Comparison of ENCODE assay signal across 8 cellular contexts in genomic region chr16:15857779-15858560, GRCh38. TPM values are rescaled to one million over a fixed set of nuclear protein-coding genes. Genes with fewer than 3 reads are reported as not detected.
DNase-seq lines count a peak whose midpoint lies in the region; ATAC-seq and TF ChIP-seq lines count a peak whose summit lies in the region.

No MANE protein-coding gene starts in this region.

- H3K4me3 ChIP-seq in WI38 (ENCODE audit: low read depth, low read length): peak overlapping the region; percentile 52

- peaks cover 4% of the 10 kb centered on the region for H3K36me3 Mint-ChIP-seq in glutamatergic neuron (ENCODE audit: unreplicated experiment)

- H3K4me1 ChIP-seq in ES-I3 (ENCODE audit: insufficient read depth, low read length): no peaks in the 10 kb centered on the region

- ATAC-seq in HG03159 (IDR thresholded peaks at IDR 0.05; ENCODE audit: unreplicated experiment): no peak

- no peak overlapping the region for H3K27ac Mint-ChIP-seq in glutamatergic neuron (ENCODE audit: unreplicated experiment)

- peak overlapping the region; percentile 90 for H3K4me3 Mint-ChIP-seq in glutamatergic neuron (ENCODE audit: unreplicated experiment)

- H3K9me3 ChIP-seq in ES-I3 (ENCODE audit: control insufficient read depth, insufficient read depth, low read length): no peaks in the 10 kb centered on the region

- TF ChIP-seq CTCF in WI38 (IDR thresholded peaks at IDR 0.05; ENCODE audit: low read depth, low read length): no peak
- TF ChIP-seq CTCF in glutamatergic neuron (IDR thresholded peaks at IDR 0.05; ENCODE audit: partially characterized antibody, unreplicated experiment): no peak

- H3K4me1 Mint-ChIP-seq in glutamatergic neuron (ENCODE audit: low read depth, unreplicated experiment): peaks cover 3% of the 10 kb centered on the region

- DNase-seq in glutamatergic neuron: peak; percentile 22
- DNase-seq in posterior cingulate gyrus: peak in 6 of 10 donors; percentile 6 to 85 (median 18)
- DNase-seq in central memory CD4-positive, alpha-beta T cell: no peak
- no peak for DNase-seq in NCI-H128 (lab: John Stamatoyannopoulos, UW; ENCODE audit: unreplicated experiment)
- DNase-seq in activated gamma-delta T cell (lab: John Stamatoyannopoulos, UW): no peak

- H3K9me3 Mint-ChIP-seq in glutamatergic neuron (ENCODE audit: unreplicated experiment): peaks cover 4% of the 10 kb centered on the region

- H3K36me3 ChIP-seq in ES-I3 (ENCODE audit: insufficient read depth, low read length): no peaks in the 10 kb centered on the region

- H3K9ac ChIP-seq in ES-I3 (ENCODE audit: low read depth, low read length): peak overlapping the region; percentile 52

- H3K27me3 Mint-ChIP-seq in glutamatergic neuron (ENCODE audit: unreplicated experiment): peaks cover 15% of the 10 kb centered on the region

- intact Hi-C loops in posterior cingulate gyrus (cut with DNase I): no loop called here

RNA-seq across cellular contexts. Expression of gene MYH11, which starts 1.1 kb away (rescaled TPM):
- total RNA-seq in glutamatergic neuron (ENCODE audit: unreplicated experiment): 0.10 TPM

RNA-seq across cellular contexts. Expression of gene CEP20, which starts 30.4 kb away (rescaled TPM):
- total RNA-seq in glutamatergic neuron (ENCODE audit: unreplicated experiment): 20.3 TPM

Comparison
In these comparisons a context has a peak if more than half of its experiments do, and no peak if none do; other contexts are left out.
1. DNase-seq: peak in glutamatergic neuron (single experiment) and posterior cingulate gyrus (6 of 10); none in central memory CD4-positive, alpha-beta T cell (single experiment), NCI-H128 (single experiment) and activated gamma-delta T cell (single experiment).